ENCODE assay signal across 1 cellular context in genomic region chr11:72136677-72137255, GRCh38.
TF ChIP-seq lines count a peak whose summit lies in the region.

No MANE protein-coding gene starts in this region.

TF ChIP-seq in A549, 52 proteins besides CTCF, POLR2A, EP300 and RAD21 (continued from another document):
- TF ChIP-seq HMGXB4 (CRISPR knock-in tag; IDR thresholded peaks at IDR 0.05; ENCODE audit: borderline replicate concordance) (no peak), TFCP2L1 (CRISPR knock-in tag; IDR thresholded peaks at IDR 0.05) (no peak), TP53 (CRISPR knock-in tag; IDR thresholded peaks at IDR 0.05) (no peak)
- TF ChIP-seq, protein P1, sequence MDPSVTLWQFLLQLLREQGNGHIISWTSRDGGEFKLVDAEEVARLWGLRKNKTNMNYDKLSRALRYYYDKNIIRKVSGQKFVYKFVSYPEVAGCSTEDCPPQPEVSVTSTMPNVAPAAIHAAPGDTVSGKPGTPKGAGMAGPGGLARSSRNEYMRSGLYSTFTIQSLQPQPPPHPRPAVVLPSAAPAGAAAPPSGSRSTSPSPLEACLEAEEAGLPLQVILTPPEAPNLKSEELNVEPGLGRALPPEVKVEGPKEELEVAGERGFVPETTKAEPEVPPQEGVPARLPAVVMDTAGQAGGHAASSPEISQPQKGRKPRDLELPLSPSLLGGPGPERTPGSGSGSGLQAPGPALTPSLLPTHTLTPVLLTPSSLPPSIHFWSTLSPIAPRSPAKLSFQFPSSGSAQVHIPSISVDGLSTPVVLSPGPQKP (IDR thresholded peaks at IDR 0.05; ENCODE audit: low read depth, low read length) = no peak
